Comparison of ENCODE assay signal across 1 cellular context in genomic region chr9:128587453-128587852, GRCh38.
TF ChIP-seq lines count a peak whose summit lies in the region.

No MANE protein-coding gene starts in this region.

TF ChIP-seq in K562, 482 proteins besides CTCF, POLR2A, EP300 and RAD21 (continued from another document):
- TF ChIP-seq, protein P1, sequence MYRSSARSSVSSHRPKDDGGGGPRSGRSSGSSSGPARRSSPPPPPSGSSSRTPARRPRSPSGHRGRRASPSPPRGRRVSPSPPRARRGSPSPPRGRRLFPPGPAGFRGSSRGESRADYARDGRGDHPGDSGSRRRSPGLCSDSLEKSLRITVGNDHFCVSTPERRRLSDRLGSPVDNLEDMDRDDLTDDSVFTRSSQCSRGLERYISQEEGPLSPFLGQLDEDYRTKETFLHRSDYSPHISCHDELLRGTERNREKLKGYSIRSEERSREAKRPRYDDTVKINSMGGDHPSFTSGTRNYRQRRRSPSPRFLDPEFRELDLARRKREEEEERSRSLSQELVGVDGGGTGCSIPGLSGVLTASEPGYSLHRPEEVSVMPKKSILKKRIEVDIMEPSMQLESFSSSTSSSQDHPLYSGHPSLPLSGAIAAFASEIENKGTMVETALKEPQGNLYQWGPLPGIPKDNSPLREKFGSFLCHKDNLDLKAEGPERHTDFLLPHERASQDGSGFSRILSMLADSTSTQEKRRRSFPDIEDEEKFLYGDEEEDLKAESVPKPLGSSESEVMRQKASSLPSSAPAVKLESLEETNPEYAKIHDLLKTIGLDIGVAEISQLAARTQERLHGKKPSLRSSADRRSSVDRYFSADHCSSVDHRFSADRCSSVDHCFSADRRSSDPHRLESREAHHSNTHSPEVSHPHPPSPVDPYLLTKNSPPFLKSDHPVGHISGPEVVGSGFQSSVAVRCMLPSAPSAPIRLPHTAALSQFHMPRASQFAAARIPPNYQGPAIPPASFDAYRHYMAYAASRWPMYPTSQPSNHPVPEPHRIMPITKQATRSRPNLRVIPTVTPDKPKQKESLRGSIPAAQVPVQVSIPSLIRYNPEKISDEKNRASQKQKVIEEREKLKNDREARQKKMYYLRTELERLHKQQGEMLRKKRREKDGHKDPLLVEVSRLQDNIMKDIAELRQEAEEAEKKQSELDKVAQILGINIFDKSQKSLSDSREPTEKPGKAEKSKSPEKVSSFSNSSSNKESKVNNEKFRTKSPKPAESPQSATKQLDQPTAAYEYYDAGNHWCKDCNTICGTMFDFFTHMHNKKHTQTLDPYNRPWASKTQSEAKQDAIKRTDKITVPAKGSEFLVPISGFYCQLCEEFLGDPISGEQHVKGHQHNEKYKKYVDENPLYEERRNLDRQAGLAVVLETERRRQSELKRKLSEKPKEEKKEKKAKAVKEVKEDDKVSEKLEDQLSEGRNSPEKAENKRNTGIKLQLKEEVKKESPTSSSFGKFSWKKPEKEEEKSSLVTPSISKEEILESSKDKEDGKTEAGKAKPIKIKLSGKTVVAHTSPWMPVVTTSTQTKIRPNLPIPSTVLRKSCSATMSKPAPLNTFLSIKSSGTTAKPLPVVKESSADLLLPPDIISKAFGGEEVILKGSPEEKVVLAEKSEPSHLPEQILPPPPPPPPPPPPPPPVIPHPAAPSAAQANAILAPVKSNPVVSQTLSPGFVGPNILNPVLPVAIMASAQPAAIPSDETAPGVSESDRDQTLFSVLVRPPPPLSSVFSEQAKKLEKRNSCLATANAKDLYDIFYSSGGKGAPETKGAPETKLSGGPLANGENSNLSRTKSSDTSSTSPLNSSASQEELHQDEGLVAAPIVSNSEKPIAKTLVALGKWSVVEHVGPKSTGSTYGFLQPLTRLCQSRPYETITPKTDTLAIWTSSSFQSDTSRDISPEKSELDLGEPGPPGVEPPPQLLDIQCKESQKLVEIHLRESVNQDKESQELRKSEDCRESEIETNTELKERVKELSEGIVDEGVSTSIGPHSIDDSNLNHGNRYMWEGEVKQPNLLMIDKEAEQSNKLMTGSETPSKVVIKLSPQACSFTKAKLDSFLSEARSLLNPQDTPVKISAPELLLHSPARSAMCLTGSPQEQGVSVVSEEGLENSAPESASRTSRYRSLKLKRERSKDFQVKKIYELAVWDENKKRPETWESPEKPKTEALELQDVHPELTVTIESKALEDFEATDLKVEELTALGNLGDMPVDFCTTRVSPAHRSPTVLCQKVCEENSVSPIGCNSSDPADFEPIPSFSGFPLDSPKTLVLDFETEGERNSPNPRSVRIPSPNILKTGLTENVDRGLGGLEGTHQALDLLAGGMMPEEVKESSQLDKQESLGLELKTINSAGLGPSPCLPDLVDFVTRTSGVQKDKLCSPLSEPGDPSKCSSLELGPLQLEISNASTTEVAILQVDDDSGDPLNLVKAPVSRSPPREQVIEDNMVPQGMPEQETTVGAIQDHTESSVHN (IDR thresholded peaks at IDR 0.05; ENCODE audit: borderline replicate concordance in 1 of 2, low read depth in 1 of 2): no peak
- TF ChIP-seq ZBTB49 (CRISPR knock-in tag; IDR thresholded peaks at IDR 0.05; ENCODE audit: borderline replicate concordance) (no peak), ZNF717 (CRISPR knock-in tag; IDR thresholded peaks at IDR 0.05) (no peak), LEF1 (IDR thresholded peaks at IDR 0.05) (no peak)
